Comparison of ENCODE assay signal across 8 cellular contexts in genomic region chr10:133379152-133379800, GRCh38. TPM values are rescaled to one million over a fixed set of nuclear protein-coding genes. Genes with fewer than 3 reads are reported as not detected.
DNase-seq lines count a peak whose midpoint lies in the region; ATAC-seq, FAIRE-seq and TF ChIP-seq lines count a peak whose summit lies in the region.

TSS of gene PAOX (plus strand) at chr10:133379262. CDS start at chr10:133379317, 55 bp downstream.

- H3K4me3 Mint-ChIP-seq in activated CD4-positive, alpha-beta memory T cell treated with anti-CD3 and anti-CD28 coated beads for 36 hours, result peak within 1 kb of the TSS; percentile 73
- peak within 1 kb of the TSS; percentile 88 for H3K4me3 Mint-ChIP-seq in memory B cell

- no peak within 1 kb of the TSS for H3K4ac ChIP-seq in H1 (replicated peaks; ENCODE audit: insufficient read length, low read depth, low read length)

- H2BK12ac ChIP-seq in H1 (ENCODE audit: low read depth, low read length), result 0 out of 2 replicates have a peak within 1 kb of the TSS, but pooled peaks have one; percentile 9

- DNase-seq in EL (peak; percentile 66), HuH-7.5 (ENCODE audit: low spot score) (peak; percentile 85), H1 (ENCODE audit: low read depth in 1 of 2, low spot score in 2 of 2) (peak in 1 of 2 experiments; percentile 76), memory B cell (ENCODE audit: low spot score in 2 of 2) (peak; percentile 72 to 80), dedifferentiated amniotic fluid mesenchymal stem cell (ENCODE audit: extremely low spot score) (no peak)
- peak; percentile 79 for DNase-seq in activated CD4-positive, alpha-beta memory T cell treated with anti-CD3 and anti-CD28 coated beads for 36 hours
- DNase-seq in stimulated activated naive CD8-positive, alpha-beta T cell treated with anti-CD3 and anti-CD28 coated beads, Interleukin-15, Interleukin-2, amounts not matched to agents 100 U/mL and 50 U/mL, for 24 hours, result peak; percentile 77

- FAIRE-seq in H1 (lab: Jason Lieb, UNC), result no peak

- peak within 1 kb of the TSS in 2 of 4 experiments; percentile 19 to 59; a peak in 3 of 7 replicates for H3K9ac ChIP-seq in H1 (replicated peaks in 1 of 4; ENCODE audit: extremely low read depth in 1 of 4, low read depth in 3 of 4, low read length in 3 of 4)

- peak within 1 kb of the TSS; percentile 87 to 100 for H3K4me2 ChIP-seq in H1 (ENCODE audit: insufficient read depth in 1 of 2, low read depth in 2 of 2, low read length in 2 of 2)

- peaks cover 0 to 4% of the 10 kb centered on the region in 2 experiments for H4K20me1 ChIP-seq in H1 (replicated peaks in 1 of 2; ENCODE audit: control insufficient read depth in 1 of 2, insufficient read depth in 2 of 2, low read length in 2 of 2)

- 4% methylated on average over 32 of the region's 78 CpGs; no CpG with 5 or more reads in 1 of the 2 experiments for WGBS in H1 (ENCODE audit: extremely low coverage in 1 of 2, insufficient coverage in 1 of 2, insufficient read length in 1 of 2, insufficient replicate concordance in 2 of 2, low coverage in 1 of 2, low lambda C conversion rate in 2 of 2, missing lambda C conversion rate in 1 of 2), 2 experiments

- no peak within 1 kb of the TSS for H2BK120ac ChIP-seq in H1 (replicated peaks; ENCODE audit: low read depth, low read length)

- intact Hi-C loops in activated CD4-positive, alpha-beta memory T cell treated with anti-CD3 and anti-CD28 coated beads for 36 hours (cut with micrococcal nuclease), result loop anchor here (1.0 to 5.0 kb wide), 3 partner anchors 10 to 72 kb away; partner anchors contain the start of genes MTG1, TUBGCP2 and ZNF511

- peak within 1 kb of the TSS; percentile 48 for H3K18ac ChIP-seq in H1 (ENCODE audit: extremely low read depth, low read length)

- TF ChIP-seq RAD21 in H1 (IDR thresholded peaks at IDR 0.05 in 1 of 2, conservative IDR thresholded peaks at IDR 0.05 in 1 of 2; ENCODE audit: low read depth in 2 of 2, low read length in 2 of 2), result no peak

- H3K4me1 ChIP-seq in H1 (replicated peaks in 1 of 4; ENCODE audit: control insufficient read depth in 3 of 4, insufficient read depth in 4 of 4, low read length in 3 of 4), result peaks cover 0 to 3% (median under 1%) of the 10 kb centered on the region in 4 experiments; a peak in 4 of 7 replicates

- H4K5ac ChIP-seq in H1 (ENCODE audit: insufficient read length, low read depth, low read length), result no peak within 1 kb of the TSS

- H3K27me3 ChIP-seq in H1 (replicated peaks in 1 of 4; ENCODE audit: control insufficient read depth in 3 of 4, extremely low read depth in 1 of 4, insufficient read depth in 3 of 4, low read length in 3 of 4), result peaks cover 8 to 48% (median 29%) of the 10 kb centered on the region in 4 experiments

- H3K4me3 ChIP-seq in H1 (ENCODE audit: extremely low read depth in 1 of 4, insufficient read depth in 2 of 4, low read depth in 3 of 4, low read length in 4 of 4), result peak within 1 kb of the TSS; percentile 72 to 82 (median 72)

- H3K4me1 Mint-ChIP-seq in activated CD4-positive, alpha-beta memory T cell treated with anti-CD3 and anti-CD28 coated beads for 36 hours (ENCODE audit: low read depth), result no peaks in the 10 kb centered on the region
- H3K4me1 Mint-ChIP-seq in memory B cell, result peaks cover 19% of the 10 kb centered on the region

- peaks cover 15% of the 10 kb centered on the region; the same call in 1 of the 2 replicates for H3K23me2 ChIP-seq in H1 (ENCODE audit: low read depth, low read length)

- no peak within 1 kb of the TSS for H3K14ac ChIP-seq in H1 (ENCODE audit: insufficient read length)

- H3K36me3 ChIP-seq in H1 (ENCODE audit: control insufficient read depth in 2 of 4, insufficient read depth in 4 of 4, low read length in 3 of 4), result no peaks in the 10 kb centered on the region

- no peak within 1 kb of the TSS for H2BK20ac ChIP-seq in H1 (ENCODE audit: low read length)

- peak within 1 kb of the TSS; percentile 80 for H4K8ac ChIP-seq in H1 (ENCODE audit: extremely low read depth, insufficient read depth, low read length)

- POLR2A ChIA-PET in activated CD4-positive, alpha-beta memory T cell treated with anti-CD3 and anti-CD28 coated beads for 36 hours (lab: Charles Lee), result interaction anchor here (1.4 kb wide), 1 partner anchor 12 kb away, joined by 3 read pairs; no protein-coding TSS in a partner anchor
- POLR2A ChIA-PET in H1 (lab: Charles Lee; ENCODE audit: partially characterized antibody), result interaction anchor here (0.6 to 3.3 kb wide), 5 partner anchors 13 to 44 kb away, joined by 3 to 25 read pairs (median 9); partner anchors contain the start of genes MTG1 and PRAP1

- ATAC-seq in GM21447 (IDR thresholded peaks at IDR 0.05; ENCODE audit: unreplicated experiment) (peak; percentile 59), memory B cell (ENCODE audit: low read depth) (peak; percentile 74)
- ATAC-seq in stimulated activated naive CD8-positive, alpha-beta T cell treated with anti-CD3 and anti-CD28 coated beads, Interleukin-15, Interleukin-2, amounts not matched to agents 100 U/mL and 50 U/mL, for 24 hours, result peak; percentile 72

- no peak within 1 kb of the TSS for H3K23ac ChIP-seq in H1 (ENCODE audit: insufficient read length)

- no peak for TF ChIP-seq EP300 in H1 (IDR thresholded peaks at IDR 0.05; ENCODE audit: borderline replicate concordance in 1 of 2, low read depth in 2 of 2, low read length in 2 of 2)

- no peak within 1 kb of the TSS for H3K27ac Mint-ChIP-seq in activated CD4-positive, alpha-beta memory T cell treated with anti-CD3 and anti-CD28 coated beads for 36 hours
- peak within 1 kb of the TSS; percentile 65 for H3K27ac Mint-ChIP-seq in memory B cell

- no peak within 1 kb of the TSS for H4K91ac ChIP-seq in H1 (replicated peaks; ENCODE audit: insufficient read length, low read length)

- no peak within 1 kb of the TSS; the same call in 1 of the 2 replicates for H2BK5ac ChIP-seq in H1 (ENCODE audit: low read depth, low read length)

- H2AFZ ChIP-seq in H1 (ENCODE audit: low read length), result peak within 1 kb of the TSS; percentile 84

- H3K56ac ChIP-seq in H1 (replicated peaks; ENCODE audit: insufficient read length, low read depth, low read length), result peak within 1 kb of the TSS; percentile 16

- H3K79me2 ChIP-seq in H1 (ENCODE audit: control insufficient read depth in 1 of 2, insufficient read depth in 2 of 2, low read length in 2 of 2), result no peaks in the 10 kb centered on the region

- CTCF ChIA-PET in activated CD4-positive, alpha-beta memory T cell treated with anti-CD3 and anti-CD28 coated beads for 36 hours (lab: Charles Lee), result interaction anchor here (1.2 kb wide), 1 partner anchor 50 kb away, joined by 5 read pairs; no protein-coding TSS in a partner anchor
- CTCF ChIA-PET in H1 (lab: Charles Lee; ENCODE audit: partially characterized antibody), result no interaction called here

- H3K27me3 Mint-ChIP-seq in activated CD4-positive, alpha-beta memory T cell treated with anti-CD3 and anti-CD28 coated beads for 36 hours, result no peaks in the 10 kb centered on the region
- no peaks in the 10 kb centered on the region for H3K27me3 Mint-ChIP-seq in memory B cell

- no peaks in the 10 kb centered on the region for H3K9me3 ChIP-seq in H1 (ENCODE audit: insufficient read depth in 2 of 2, low read depth in 1 of 2, low read length in 1 of 2)

- no peaks in the 10 kb centered on the region for H3K79me1 ChIP-seq in H1 (ENCODE audit: low read depth, low read length)

- no peaks in the 10 kb centered on the region for H3K9me3 Mint-ChIP-seq in activated CD4-positive, alpha-beta memory T cell treated with anti-CD3 and anti-CD28 coated beads for 36 hours
- H3K9me3 Mint-ChIP-seq in memory B cell, result no peaks in the 10 kb centered on the region

- H2AK5ac ChIP-seq in H1 (ENCODE audit: low read depth, low read length), result no peak within 1 kb of the TSS

- no peak; a peak in 1 of 3 replicates for TF ChIP-seq POLR2A in H1 (IDR thresholded peaks at IDR 0.05; ENCODE audit: control extremely low read depth in 1 of 2, low read depth in 2 of 2, low read length in 2 of 2)

- H2BK15ac ChIP-seq in H1 (ENCODE audit: low read length), result peak within 1 kb of the TSS; percentile 61; the same call in 1 of the 2 replicates

- H3K27ac ChIP-seq in H1 (ENCODE audit: low read depth, low read length), result no peak within 1 kb of the TSS

- no peak for TF ChIP-seq CTCF in H1 (IDR thresholded peaks at IDR 0.05; ENCODE audit: control extremely low read depth in 1 of 3, insufficient read depth in 1 of 3, low read depth in 1 of 3, low read length in 3 of 3)

- peaks cover 2% of the 10 kb centered on the region for H3K36me3 Mint-ChIP-seq in activated CD4-positive, alpha-beta memory T cell treated with anti-CD3 and anti-CD28 coated beads for 36 hours
- H3K36me3 Mint-ChIP-seq in memory B cell, result no peaks in the 10 kb centered on the region

TF ChIP-seq in H1, 55 proteins besides CTCF, POLR2A, EP300 and RAD21:
- TF ChIP-seq KDM4A (IDR thresholded peaks at IDR 0.05; ENCODE audit: low read depth, low read length, severe bottlenecking), result peak; percentile 44
- TF ChIP-seq ASH2L (IDR thresholded peaks at IDR 0.05; ENCODE audit: low read length), result peak; percentile 30
- TF ChIP-seq, protein P1, sequence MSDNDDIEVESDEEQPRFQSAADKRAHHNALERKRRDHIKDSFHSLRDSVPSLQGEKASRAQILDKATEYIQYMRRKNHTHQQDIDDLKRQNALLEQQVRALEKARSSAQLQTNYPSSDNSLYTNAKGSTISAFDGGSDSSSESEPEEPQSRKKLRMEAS (IDR thresholded peaks at IDR 0.05), result no peak
- TF ChIP-seq TBP (IDR thresholded peaks at IDR 0.05; ENCODE audit: low read depth, low read length), result peak; percentile 30; the same call in 1 of the 2 replicates
- TF ChIP-seq TAF1 (IDR thresholded peaks at IDR 0.05; ENCODE audit: low read depth, low read length), result peak; percentile 64
- no peak for TF ChIP-seq CBX5 (IDR thresholded peaks at IDR 0.05; ENCODE audit: low read depth, low read length)
- 0 out of 2 replicates have a peak, but pooled peaks have one; percentile 44 for TF ChIP-seq PHF8 (conservative IDR thresholded peaks at IDR 0.05; ENCODE audit: low read depth, low read length)

RNA-seq across cellular contexts. Expression of gene PAOX, which starts in this region (rescaled TPM):
- 1 to 10 TPM; 8.8 to 9.6 TPM for total RNA-seq in activated CD4-positive, alpha-beta memory T cell treated with anti-CD3 and anti-CD28 coated beads for 36 hours
- 4.2 and 4.3 TPM in 2 replicates for total RNA-seq in H1 (2021; fragmentation: NEBNext Ultra II Directional; extraction: Animal tissue kit (Norgen Biotek cat#: 25700))
- 3.7 and 6.5 TPM in 2 replicates for polyA plus RNA-seq in H1 (2011; rRNA removed)
- 4.5 TPM for polyA plus RNA-seq in H1 (2011; cell fraction: cytosol; rRNA removed)
- polyA plus RNA-seq in H1 (2011; cell fraction: nucleus; rRNA removed), result 7.1 TPM
- 3.9 to 5.0 TPM (median 4.5 TPM) in 4 replicates for polyA plus RNA-seq in H1 (2012, experiment 1 of 2)
- 4.7 TPM for polyA plus RNA-seq in H1 (2012, experiment 2 of 2)
- polyA plus RNA-seq in H1 (2013, experiment 1 of 2), result 2.6 TPM
- 2.5 TPM for polyA plus RNA-seq in H1 (2013, experiment 2 of 2)
- polyA minus RNA-seq in H1 (2011; rRNA and poly(A)+ RNA removed), result 2.3 and 2.9 TPM in 2 replicates
- 2.6 TPM for polyA minus RNA-seq in H1 (2011; cell fraction: cytosol; rRNA and poly(A)+ RNA removed)
- polyA minus RNA-seq in H1 (2011; cell fraction: nucleus; rRNA and poly(A)+ RNA removed), result 3.4 TPM
